ENCODE assay signal across 8 cellular contexts in genomic region chr6:26033942-26034354, GRCh38. TPM values are rescaled to one million over a fixed set of nuclear protein-coding genes. Genes with fewer than 3 reads are reported as not detected.
DNase-seq lines count a peak whose midpoint lies in the region; ATAC-seq and TF ChIP-seq lines count a peak whose summit lies in the region.

No MANE protein-coding gene starts in this region.

- H2AK5ac ChIP-seq in IMR-90 (ENCODE audit: low read depth, low read length), result peak overlapping the region; percentile 40; the same call in 1 of the 2 replicates

- no peak overlapping the region for H2AK9ac ChIP-seq in IMR-90 (replicated peaks; ENCODE audit: low read depth, low read length, poor library complexity)

- no peak for TF ChIP-seq RAD21 in IMR-90 (IDR thresholded peaks at IDR 0.05; ENCODE audit: low read length)

- peak overlapping the region; percentile 33; the same call in 1 of the 2 replicates for H3K14ac ChIP-seq in IMR-90 (replicated peaks; ENCODE audit: low read depth, low read length)

- TF ChIP-seq POLR2A in IMR-90 (IDR thresholded peaks at IDR 0.05; ENCODE audit: low read depth, low read length) (no peak), heart left ventricle (IDR thresholded peaks at IDR 0.05) (no peak)

- H3K4ac ChIP-seq in IMR-90 (ENCODE audit: low read depth, low read length), result peak overlapping the region; percentile 62

- peak overlapping the region; percentile 46; the same call in 1 of the 3 replicates for H2BK15ac ChIP-seq in IMR-90 (ENCODE audit: low read depth, low read length)

- H2BK5ac ChIP-seq in IMR-90 (ENCODE audit: low read depth, low read length, poor library complexity, severe bottlenecking), result peak overlapping the region; percentile 83

- H3K9me2 ChIP-seq in Karpas-422 (replicated peaks; ENCODE audit: insufficient read depth, low read length), result no peaks in the 10 kb centered on the region

- TF ChIP-seq CTCF in IMR-90 (conservative IDR thresholded peaks at IDR 0.05; ENCODE audit: low read depth, low read length) (no peak), heart left ventricle (IDR thresholded peaks at IDR 0.05) (no peak), retinal pigment epithelial cell (conservative IDR thresholded peaks at IDR 0.05; ENCODE audit: low read depth, low read length) (no peak)

- peak overlapping the region in 1 of 2 experiments; percentile 37; a peak in 2 of 4 replicates for H4K8ac ChIP-seq in IMR-90 (ENCODE audit: low read depth in 2 of 2, low read length in 2 of 2)

- H3K9ac ChIP-seq in IMR-90 (ENCODE audit: low read depth, low read length) (peak overlapping the region; percentile 36), Karpas-422 (ENCODE audit: low read length) (no peak overlapping the region)

- BruUV-seq in IMR-90 (replicated peaks; lab: Mats Ljungman, UMichigan), result no TSS peak

- H3K27ac ChIP-seq in IMR-90 (ENCODE audit: insufficient read depth, low read length) (peak overlapping the region; percentile 72), heart left ventricle (peak overlapping the region in 11 of 12 donors; percentile 58 to 87 (median 80)), Karpas-422 (ENCODE audit: low read length) (no peak overlapping the region)

- peak overlapping the region; percentile 72; the same call in 1 of the 2 replicates for H4K91ac ChIP-seq in IMR-90 (ENCODE audit: insufficient read depth, low read depth, low read length)

- peak overlapping the region; percentile 49; the same call in 1 of the 2 replicates for H2BK120ac ChIP-seq in IMR-90 (ENCODE audit: low read depth, low read length)

- POLR2A ChIA-PET in IMR-90 (lab: Charles Lee; ENCODE audit: unreplicated experiment), result interaction anchor here (0.5 to 1.5 kb wide), 2 partner anchors 90 to 1860 kb away, joined by 6 read pairs; a partner anchor contains a TSS

- H2AFZ ChIP-seq in IMR-90 (replicated peaks; ENCODE audit: low read length, poor library complexity), result peak overlapping the region; percentile 75
- no peak overlapping the region for H2AFZ ChIP-seq in Karpas-422 (ENCODE audit: low read length)

- H3K4me1 Mint-ChIP-seq in activated T-cell treated with anti-CD3 and anti-CD28 coated beads, Interleukin-2, amount 50 U/mL, for 4 hours (ENCODE audit: low read depth), result peaks cover 38% of the 10 kb centered on the region

- H3K56ac ChIP-seq in IMR-90 (ENCODE audit: extremely low read depth, insufficient read depth, low read length), result peak overlapping the region; percentile 23

- H3K9me3 ChIP-seq in IMR-90 (ENCODE audit: control insufficient read depth, insufficient read depth, low read length) (no peaks in the 10 kb centered on the region), heart left ventricle (no peaks in the 10 kb centered on the region), Karpas-422 (ENCODE audit: low read length) (no peaks in the 10 kb centered on the region)

- peak overlapping the region; percentile 30 for H3K18ac ChIP-seq in IMR-90 (ENCODE audit: low read depth, low read length)

- H3K27me3 ChIP-seq in IMR-90 (ENCODE audit: control insufficient read depth, insufficient read depth, low read length), result no peaks in the 10 kb centered on the region
- H3K27me3 ChIP-seq in heart left ventricle, result no peaks in the 10 kb centered on the region
- no peaks in the 10 kb centered on the region for H3K27me3 ChIP-seq in Karpas-422 (ENCODE audit: low read length)

- dilution Hi-C loops in IMR-90 (cut with HindIII; ENCODE audit: low sequenced_read_pairs, unreplicated experiment), result no loop called here

- H4K5ac ChIP-seq in IMR-90 (ENCODE audit: low read depth, low read length), result peak overlapping the region; percentile 49

- H3K36me3 Mint-ChIP-seq in activated T-cell treated with anti-CD3 and anti-CD28 coated beads, Interleukin-2, amount 50 U/mL, for 4 hours (ENCODE audit: insufficient read depth), result no peaks in the 10 kb centered on the region

- H3K9me3 Mint-ChIP-seq in activated T-cell treated with anti-CD3 and anti-CD28 coated beads, Interleukin-2, amount 50 U/mL, for 4 hours, result no peaks in the 10 kb centered on the region

- peak overlapping the region; percentile 57 for H3K23ac ChIP-seq in IMR-90 (ENCODE audit: low read depth, low read length)

- no CpG with 5 or more reads among the region's 19 CpGs for WGBS in IMR-90 (ENCODE audit: extremely low coverage in 2 of 2, insufficient read length in 1 of 2), 2 experiments
- 6 to 8% (median 7%) methylated on average over 19 of the region's 19 CpGs for WGBS in heart left ventricle, 4 donors

- intact Hi-C loops in IMR-90 (cut with micrococcal nuclease) (loop anchor here (1.0 to 5.0 kb wide), 5 partner anchors 9 to 1859 kb away; a partner anchor contains a TSS), heart left ventricle (cut with DNase I) (loop anchor here in 5 of 10 donors (1.0 to 10.0 kb wide), 5 partner anchors 9 to 171 kb away; a partner anchor contains a TSS)

- CTCF ChIA-PET in IMR-90 (lab: Yijun Ruan, JAX), result no interaction called here

- no peaks in the 10 kb centered on the region for H3K27me3 Mint-ChIP-seq in activated T-cell treated with anti-CD3 and anti-CD28 coated beads, Interleukin-2, amount 50 U/mL, for 4 hours (ENCODE audit: low read depth)

- no peaks in the 10 kb centered on the region for H3K36me3 ChIP-seq in IMR-90 (ENCODE audit: control insufficient read depth, insufficient read depth, low read length)
- no peaks in the 10 kb centered on the region for H3K36me3 ChIP-seq in heart left ventricle
- H3K36me3 ChIP-seq in Karpas-422 (ENCODE audit: insufficient read depth, low read length), result no peaks in the 10 kb centered on the region

- no peaks in the 10 kb centered on the region for H3K79me2 ChIP-seq in Karpas-422 (ENCODE audit: low read length)

- in situ Hi-C loops in IMR-90 (cut with MboI; ENCODE audit: low sequenced_read_pairs), result loop anchor here (10.0 kb wide), 2 partner anchors 1101 to 1781 kb away; a partner anchor contains a TSS

- H4K20me1 ChIP-seq in IMR-90 (ENCODE audit: insufficient read depth, low read length) (no peaks in the 10 kb centered on the region), Karpas-422 (ENCODE audit: insufficient read depth, low read depth, low read length) (no peaks in the 10 kb centered on the region)

- DNase-seq in IMR-90 (no peak), heart left ventricle (peak in 1 of 5 donors; percentile 50), retinal pigment epithelial cell (ENCODE audit: low read depth) (no peak), NCI-H2029 (lab: John Stamatoyannopoulos, UW) (no peak), NCI-H1048 (lab: John Stamatoyannopoulos, UW) (no peak), Karpas-422 (no peak)
- DNase-seq in activated T-cell treated with anti-CD3 and anti-CD28 coated beads, Interleukin-2, amount 50 U/mL, for 4 hours, result no peak

- H3K4me2 ChIP-seq in IMR-90 (ENCODE audit: low read depth, low read length) (peak overlapping the region; percentile 66), Karpas-422 (ENCODE audit: low read depth, low read length, poor library complexity, severe bottlenecking) (no peak overlapping the region)

- H3K4me1 ChIP-seq in IMR-90 (ENCODE audit: control insufficient read depth, insufficient read depth, low read length), result no peaks in the 10 kb centered on the region
- peaks cover 0 to 31% (median 18%) of the 10 kb centered on the region in 12 donors for H3K4me1 ChIP-seq in heart left ventricle
- peaks cover 33% of the 10 kb centered on the region for H3K4me1 ChIP-seq in Karpas-422 (ENCODE audit: low read length)

- H3K79me1 ChIP-seq in IMR-90 (ENCODE audit: low read depth in 1 of 2, low read length in 2 of 2), result no peaks in the 10 kb centered on the region

- ATAC-seq in IMR-90 (ENCODE audit: low read depth) (peak; percentile 7), heart left ventricle (peak in 3 of 4 donors; percentile 12 to 32 (median 19)), GM19397 (IDR thresholded peaks at IDR 0.05; ENCODE audit: unreplicated experiment) (no peak)
- ATAC-seq in activated T-cell treated with anti-CD3 and anti-CD28 coated beads, Interleukin-2, amount 50 U/mL, for 4 hours, result no peak

- H3K9me1 ChIP-seq in IMR-90 (ENCODE audit: insufficient read depth, low read length), result no peaks in the 10 kb centered on the region

- H2BK20ac ChIP-seq in IMR-90 (ENCODE audit: low read depth, low read length), result peak overlapping the region; percentile 41

- peak overlapping the region; percentile 73 for H3K4me3 ChIP-seq in IMR-90 (ENCODE audit: insufficient read depth, low read depth, low read length)
- H3K4me3 ChIP-seq in heart left ventricle, result peak overlapping the region in 11 of 12 donors; percentile 51 to 69 (median 61)
- H3K4me3 ChIP-seq in retinal pigment epithelial cell (ENCODE audit: low read length), result peak overlapping the region; percentile 35
- no peak overlapping the region for H3K4me3 ChIP-seq in Karpas-422 (ENCODE audit: low read length)

- peak overlapping the region; percentile 86 for H3K4me3 Mint-ChIP-seq in activated T-cell treated with anti-CD3 and anti-CD28 coated beads, Interleukin-2, amount 50 U/mL, for 4 hours

TF ChIP-seq in IMR-90, 13 proteins besides CTCF, POLR2A, EP300 and RAD21:
- TF ChIP-seq MAZ (IDR thresholded peaks at IDR 0.05; ENCODE audit: borderline replicate concordance, low read depth, low read length) (no peak), RCOR1 (IDR thresholded peaks at IDR 0.05; ENCODE audit: insufficient replicate concordance, low read length) (peak; percentile 75), CEBPB (IDR thresholded peaks at IDR 0.05; ENCODE audit: low read depth, low read length) (no peak), ELK1 (IDR thresholded peaks at IDR 0.05; ENCODE audit: borderline replicate concordance, low read depth, low read length) (no peak), MAFK (IDR thresholded peaks at IDR 0.05; ENCODE audit: low read depth, low read length) (no peak), RFX5 (IDR thresholded peaks at IDR 0.05; ENCODE audit: low read depth, low read length) (no peak)
TF ChIP-seq in IMR-90: peak in this region for 1.

RNA-seq across cellular contexts. Expression of gene HFE, which starts 53.3 kb away (rescaled TPM):
- total RNA-seq in IMR-90 (2012; rRNA removed), result 13.6 and 14.9 TPM in 2 replicates
- polyA plus RNA-seq in IMR-90 (2012; rRNA removed), result 11.7 and 15.7 TPM in 2 replicates
- 9.0 and 14.0 TPM in 2 replicates for polyA plus RNA-seq in IMR-90 (2012; cell fraction: cytosol; rRNA removed)
- 8.4 and 16.6 TPM in 2 replicates for polyA plus RNA-seq in IMR-90 (2012; cell fraction: nucleus; rRNA removed; ENCODE audit: low replicate concordance)
- total RNA-seq in activated T-cell treated with anti-CD3 and anti-CD28 coated beads, Interleukin-2, amount 50 U/mL, for 4 hours, result under 1 TPM in 1 of 3 donors, not detected in 2; 0.28 TPM
- total RNA-seq in heart left ventricle, result 10 to 100 TPM in 1 of 9 donors, 1 to 10 TPM in 8; 1.9 to 13.9 (median 3.0) TPM
- 1 to 10 TPM; 1.6 to 1.7 TPM for polyA plus RNA-seq in heart left ventricle
- total RNA-seq in Karpas-422 (2014; rRNA removed; shearing (Covaris generic); ENCODE audit: low replicate concordance), result 0.04 and 0.19 TPM in 2 replicates

Comparison
In these comparisons a context has a peak if more than half of its experiments do, and no peak if none do; other contexts are left out.
1. ATAC-seq: peak in IMR-90 (single experiment) and heart left ventricle (3 of 4); none in activated T-cell treated with anti-CD3 and anti-CD28 coated beads, Interleukin-2, amount 50 U/mL, for 4 hours (0 of 2) and GM19397 (single experiment).